ENCODE assay signal across 36 cellular contexts in genomic region chr11:85534806-85535205, GRCh38.
"Had no signal": no experiment of that assay in that cellular context is flagged by ENCODE, and none has a peak within 500 bp of the region (broad histone marks: within the 10 kb centered on the region; RNA-seq: fewer than 3 reads in every experiment).

No MANE protein-coding gene starts in this region.

- H3K4me3 ChIP-seq: MG63 had no signal

- H3K27me3 ChIP-seq: MG63 had no signal

- DNase-seq: Karpas-422, Kasumi-1, MG63, MM.1S, MV-4-11, NCI-H1048, NCI-H1092, NCI-H1092 treated with DMSO at 0.1 percent for 48 hours, NCI-H1105, NCI-H1105 treated with DMSO at 0.1 percent for 48 hours, NCI-H1417, NCI-H1417 treated with DMSO at 0.1 percent for 48 hours, NCI-H1436, NCI-H1436 treated with DMSO at 0.1 percent for 48 hours, NCI-H146, NCI-H1694, NCI-H1694 treated with DMSO at 0.1 percent for 48 hours, NCI-H187, NCI-H187 treated with DMSO at 0.1 percent for 48 hours, NCI-H1930, NCI-H2029, NCI-H2029 treated with DMSO at 0.1 percent for 48 hours, NCI-H2081, NCI-H2081 treated with DMSO at 0.1 percent for 48 hours, NCI-H2107, NCI-H2171, NCI-H2171 treated with DMSO at 0.1 percent for 48 hours, NCI-H2227 treated with DMSO at 0.1 percent for 48 hours, NCI-H226, NCI-H345, NCI-H446, NCI-H446 treated with DMSO at 0.1 percent for 48 hours, NCI-H510A, NCI-H510A treated with DMSO at 0.1 percent for 48 hours, NCI-H524, NCI-H524 treated with DMSO at 0.1 percent for 48 hours had no signal

- H3K36me3 ChIP-seq: MG63 had no signal
